Comparison of ENCODE assay signal across 24 cellular contexts in genomic region chr12:91892081-91892855, GRCh38.
A peak's percentile ranks its signal among the peaks of the same experiment; 100 is the strongest.
DNase-seq lines count a peak whose midpoint lies in the region; ATAC-seq lines count a peak whose summit lies in the region.
"Had no signal": no experiment of that assay in that cellular context is flagged by ENCODE, and none has a peak within 500 bp of the region (broad histone marks: within the 10 kb centered on the region; RNA-seq: fewer than 3 reads in every experiment).

No MANE protein-coding gene starts in this region.

- peak; percentile 30 for ATAC-seq in sciatic nerve
- ATAC-seq in natural killer cell treated with Interleukin-12 subunit alpha and Interleukin-12 subunit beta and Interleukin-15 and Interleukin-18, amount 100 ng/mL, for 72 hours: no peak
- ATAC-seq: natural killer cell, pancreas, SK-N-SH treated with all-trans-retinoic acid at 6 μM for 48 hours, WTC11 had no signal

- DNase-seq in NCI-H748 (lab: John Stamatoyannopoulos, UW; ENCODE audit: unreplicated experiment): peak; percentile 11
- no peak for DNase-seq in NCI-H748 treated with DMSO at 0.1 percent for 48 hours (lab: John Stamatoyannopoulos, UW)
- DNase-seq in NCI-H524 treated with DMSO at 0.1 percent for 48 hours (lab: John Stamatoyannopoulos, UW): peak; percentile 87
- peak; percentile 52 to 90 for DNase-seq in cerebellar nuclear complex (lab: John Stamatoyannopoulos, UW)
- no peak for DNase-seq in sciatic nerve (ENCODE audit: low spot score)
- DNase-seq in activated CD4-positive, alpha-beta T cell treated with anti-CD3 and anti-CD28 coated beads, Interleukin-2, amount 10 ng/mL, durations not matched to agents 24 days and 14 days: no peak
- DNase-seq in natural killer cell treated with Interleukin-12 subunit alpha and Interleukin-12 subunit beta and Interleukin-15 and Interleukin-18, amount 100 ng/mL, for 72 hours (ENCODE audit: low spot score): no peak
- DNase-seq in NCI-H345 treated with DMSO at 0.1 percent for 48 hours (lab: John Stamatoyannopoulos, UW; ENCODE audit: unreplicated experiment): no peak
- DNase-seq: activated naive CD8-positive, alpha-beta T cell treated with anti-CD3 and anti-CD28 coated beads for 36 hours; CD4-positive, alpha-beta memory T cell; effector memory CD4-positive, alpha-beta T cell; erythroblast; GDM1; heart right ventricle; KBM-7; natural killer cell; NCI-H1417 treated with DMSO at 0.1 percent for 48 hours; pancreas; sigmoid colon; trophoblast cell had no signal

- intact Hi-C loops in sciatic nerve (cut with DNase I): no loop called here
- intact Hi-C loops in activated CD4-positive, alpha-beta T cell treated with anti-CD3 and anti-CD28 coated beads, Interleukin-2, amount 10 ng/mL, durations not matched to agents 24 days and 14 days (cut with micrococcal nuclease): no loop called here

- H3K4me3 Mint-ChIP-seq in activated CD4-positive, alpha-beta T cell treated with anti-CD3 and anti-CD28 coated beads, Interleukin-2, amount 10 ng/mL, durations not matched to agents 24 days and 14 days: no peak overlapping the region
- H3K4me3 Mint-ChIP-seq in natural killer cell treated with Interleukin-12 subunit alpha and Interleukin-12 subunit beta and Interleukin-15 and Interleukin-18, amount 100 ng/mL, for 72 hours: no peak overlapping the region
- H3K4me3 Mint-ChIP-seq: activated naive CD8-positive, alpha-beta T cell treated with anti-CD3 and anti-CD28 coated beads for 36 hours; CD4-positive, alpha-beta memory T cell; memory B cell; natural killer cell; WTC11 had no signal

- peaks cover 6% of the 10 kb centered on the region for H3K9me3 Mint-ChIP-seq in activated CD4-positive, alpha-beta T cell treated with anti-CD3 and anti-CD28 coated beads, Interleukin-2, amount 10 ng/mL, durations not matched to agents 24 days and 14 days
- H3K9me3 Mint-ChIP-seq in natural killer cell treated with Interleukin-12 subunit alpha and Interleukin-12 subunit beta and Interleukin-15 and Interleukin-18, amount 100 ng/mL, for 72 hours: peaks cover 5% of the 10 kb centered on the region
- H3K9me3 Mint-ChIP-seq: memory B cell, WTC11 had no signal

- no peak overlapping the region for H3K27ac Mint-ChIP-seq in activated CD4-positive, alpha-beta T cell treated with anti-CD3 and anti-CD28 coated beads, Interleukin-2, amount 10 ng/mL, durations not matched to agents 24 days and 14 days
- H3K27ac Mint-ChIP-seq in natural killer cell treated with Interleukin-12 subunit alpha and Interleukin-12 subunit beta and Interleukin-15 and Interleukin-18, amount 100 ng/mL, for 72 hours: no peak overlapping the region
- H3K27ac Mint-ChIP-seq: activated naive CD8-positive, alpha-beta T cell treated with anti-CD3 and anti-CD28 coated beads for 36 hours; activated T-helper 2 cell treated with anti-CD3 and anti-CD28 coated beads, Interferon-gamma antibody, Interleukin-2, Interleukin-4, amounts not matched to agents 10 μg/mL and 5 μg/mL and 100 μg/mL, durations not matched to agents 14 hours and 24 hours and 36 hours; CD4-positive, alpha-beta memory T cell; memory B cell; WTC11 had no signal

- H3K36me3 Mint-ChIP-seq in activated CD4-positive, alpha-beta T cell treated with anti-CD3 and anti-CD28 coated beads, Interleukin-2, amount 10 ng/mL, durations not matched to agents 24 days and 14 days (ENCODE audit: low read depth): peaks cover 3% of the 10 kb centered on the region
- no peaks in the 10 kb centered on the region for H3K36me3 Mint-ChIP-seq in natural killer cell treated with Interleukin-12 subunit alpha and Interleukin-12 subunit beta and Interleukin-15 and Interleukin-18, amount 100 ng/mL, for 72 hours
- H3K36me3 Mint-ChIP-seq: memory B cell, natural killer cell, WTC11 had no signal

- no peaks in the 10 kb centered on the region for H3K27me3 Mint-ChIP-seq in activated CD4-positive, alpha-beta T cell treated with anti-CD3 and anti-CD28 coated beads, Interleukin-2, amount 10 ng/mL, durations not matched to agents 24 days and 14 days
- peaks cover 0 to 2% of the 10 kb centered on the region in 2 donors for H3K27me3 Mint-ChIP-seq in natural killer cell treated with Interleukin-12 subunit alpha and Interleukin-12 subunit beta and Interleukin-15 and Interleukin-18, amount 100 ng/mL, for 72 hours
- H3K27me3 Mint-ChIP-seq: activated naive CD8-positive, alpha-beta T cell treated with anti-CD3 and anti-CD28 coated beads for 36 hours; CD4-positive, alpha-beta memory T cell had no signal

- H3K4me1 Mint-ChIP-seq in activated CD4-positive, alpha-beta T cell treated with anti-CD3 and anti-CD28 coated beads, Interleukin-2, amount 10 ng/mL, durations not matched to agents 24 days and 14 days: no peaks in the 10 kb centered on the region
- peaks cover 0 to 2% of the 10 kb centered on the region in 2 donors for H3K4me1 Mint-ChIP-seq in natural killer cell treated with Interleukin-12 subunit alpha and Interleukin-12 subunit beta and Interleukin-15 and Interleukin-18, amount 100 ng/mL, for 72 hours (ENCODE audit: low read depth in 2 of 2)
- H3K4me1 Mint-ChIP-seq: memory B cell had no signal

Comparison
In these comparisons a context has a peak if more than half of its experiments do, and no peak if none do; other contexts are left out.
1. DNase-seq: peak in NCI-H748 (single experiment), NCI-H524 treated with DMSO at 0.1 percent for 48 hours (single experiment) and cerebellar nuclear complex (2 of 2); none in NCI-H748 treated with DMSO at 0.1 percent for 48 hours (single experiment), sciatic nerve (single experiment), activated CD4-positive, alpha-beta T cell treated with anti-CD3 and anti-CD28 coated beads, Interleukin-2, amount 10 ng/mL, durations not matched to agents 24 days and 14 days (single experiment), natural killer cell treated with Interleukin-12 subunit alpha and Interleukin-12 subunit beta and Interleukin-15 and Interleukin-18, amount 100 ng/mL, for 72 hours (single experiment) and NCI-H345 treated with DMSO at 0.1 percent for 48 hours (single experiment).